Comparison of ENCODE assay signal across 11 cellular contexts in genomic region chr5:135169753-135170152, GRCh38.
"Had no signal": no experiment of that assay in that cellular context is flagged by ENCODE, and none has a peak within 500 bp of the region (broad histone marks: within the 10 kb centered on the region; RNA-seq: fewer than 3 reads in every experiment).

No MANE protein-coding gene starts in this region.

- H3K4me3 ChIP-seq: GM23248, GM23338, HAP-1 had no signal

- H3K36me3 ChIP-seq: HAP-1 had no signal

- H3K4me2 ChIP-seq: GM23338 had no signal

- H2AFZ ChIP-seq: GM23248, GM23338 had no signal

- DNase-seq: GM23248, GOT3, H7, H9, HCEC 1CT, HFFc6 had no signal

- H3K9ac ChIP-seq: GM23248 had no signal

- H3K27ac ChIP-seq: GM23248 had no signal

- H3K9me3 ChIP-seq: HAP-1 had no signal

- ATAC-seq: GM23338, HCT116 had no signal

- H3K4me1 ChIP-seq: HAP-1 had no signal

- FAIRE-seq: H1, H54 had no signal
